In the genomic region with DNA sequence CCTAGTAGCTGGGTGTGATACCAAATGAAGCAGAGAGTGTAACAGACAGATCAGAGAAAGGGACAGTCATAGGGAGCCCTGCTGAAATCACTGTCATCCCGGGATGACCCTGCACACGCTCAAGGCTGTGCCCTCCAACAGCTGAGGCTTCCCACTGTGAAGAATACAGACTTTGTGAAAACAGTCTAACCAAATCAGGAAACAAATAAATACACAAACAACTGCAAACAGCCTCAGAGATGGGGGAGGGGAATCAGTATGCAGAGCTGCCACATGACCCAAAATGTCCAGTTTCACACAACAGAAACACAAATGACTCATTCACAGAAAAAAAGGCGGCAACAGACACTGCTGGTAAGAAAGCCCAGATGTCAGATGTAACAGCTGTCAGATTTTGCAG, we compare ENCODE assay signal across 11 cellular contexts.
A peak's percentile ranks its signal among the peaks of the same experiment; 100 is the strongest.
DNase-seq lines count a peak whose midpoint lies in the region; ATAC-seq and TF ChIP-seq lines count a peak whose summit lies in the region.
"Had no signal": no experiment of that assay in that cellular context is flagged by ENCODE, and none has a peak within 500 bp of the region (broad histone marks: within the 10 kb centered on the region; RNA-seq: fewer than 3 reads in every experiment).

No MANE protein-coding gene starts in this region.

- peaks cover 22% of the 10 kb centered on the region for H3K4me1 Mint-ChIP-seq in brain
- no peaks in the 10 kb centered on the region for H3K4me1 Mint-ChIP-seq in stimulated activated memory B cell treated with anti-CD40 and anti-IgM and Interleukin-4, amounts not matched to agents 10 μg/mL and 1 μg/mL and 100 μg/mL, for 72 hours

- DNase-seq in EL, result peak; percentile 73
- DNase-seq in hepatic stellate cell (ENCODE audit: low spot score), result peak; percentile 68
- DNase-seq in skeletal muscle cell (ENCODE audit: low read depth), result peak; percentile 44
- DNase-seq in kidney tubule cell (ENCODE audit: low spot score), result no peak
- DNase-seq in NCI-H2196 treated with DMSO at 0.1 percent for 48 hours (lab: John Stamatoyannopoulos, UW; ENCODE audit: unreplicated experiment), result no peak
- DNase-seq in D341Med (ENCODE audit: low spot score), result no peak
- DNase-seq: NCI-H1694, psoas muscle had no signal

- TF ChIP-seq CTCF in brain (conservative IDR thresholded peaks at IDR 0.05), result no peak

- peak overlapping the region in 1 of 5 experiments; percentile 25 for H3K4me3 Mint-ChIP-seq in brain
- no peak overlapping the region for H3K4me3 Mint-ChIP-seq in stimulated activated memory B cell treated with anti-CD40 and anti-IgM and Interleukin-4, amounts not matched to agents 10 μg/mL and 1 μg/mL and 100 μg/mL, for 72 hours

- H3K36me3 Mint-ChIP-seq in brain, result no peaks in the 10 kb centered on the region
- H3K36me3 Mint-ChIP-seq in stimulated activated memory B cell treated with anti-CD40 and anti-IgM and Interleukin-4, amounts not matched to agents 10 μg/mL and 1 μg/mL and 100 μg/mL, for 72 hours, result no peaks in the 10 kb centered on the region

- no peak overlapping the region for H3K4me3 ChIP-seq in skeletal muscle cell (ENCODE audit: low read depth, low read length)
- H3K4me3 ChIP-seq: Peyer's patch, psoas muscle had no signal

- peak overlapping the region in 3 of 5 experiments; percentile 0 to 78 (median 64) for H3K27ac Mint-ChIP-seq in brain
- H3K27ac Mint-ChIP-seq in stimulated activated memory B cell treated with anti-CD40 and anti-IgM and Interleukin-4, amounts not matched to agents 10 μg/mL and 1 μg/mL and 100 μg/mL, for 72 hours, result no peak overlapping the region

- no peak for ATAC-seq in stimulated activated memory B cell treated with anti-CD40 and anti-IgM and Interleukin-4, amounts not matched to agents 10 μg/mL and 1 μg/mL and 100 μg/mL, for 72 hours

- peaks cover 16 to 33% (median 25%) of the 10 kb centered on the region in 5 experiments for H3K9me3 Mint-ChIP-seq in brain
- peaks cover 17% of the 10 kb centered on the region for H3K9me3 Mint-ChIP-seq in stimulated activated memory B cell treated with anti-CD40 and anti-IgM and Interleukin-4, amounts not matched to agents 10 μg/mL and 1 μg/mL and 100 μg/mL, for 72 hours

- no peaks in the 10 kb centered on the region for H3K27me3 Mint-ChIP-seq in brain
- H3K27me3 Mint-ChIP-seq in stimulated activated memory B cell treated with anti-CD40 and anti-IgM and Interleukin-4, amounts not matched to agents 10 μg/mL and 1 μg/mL and 100 μg/mL, for 72 hours, result peaks cover 29% of the 10 kb centered on the region

Comparison
In these comparisons a context has a peak if more than half of its experiments do, and no peak if none do; other contexts are left out.
1. DNase-seq: peak in EL (single experiment), hepatic stellate cell (single experiment) and skeletal muscle cell (single experiment); none in kidney tubule cell (single experiment), NCI-H2196 treated with DMSO at 0.1 percent for 48 hours (single experiment) and D341Med (single experiment).